Comparison of ENCODE assay signal across 8 cellular contexts in the genomic region with DNA sequence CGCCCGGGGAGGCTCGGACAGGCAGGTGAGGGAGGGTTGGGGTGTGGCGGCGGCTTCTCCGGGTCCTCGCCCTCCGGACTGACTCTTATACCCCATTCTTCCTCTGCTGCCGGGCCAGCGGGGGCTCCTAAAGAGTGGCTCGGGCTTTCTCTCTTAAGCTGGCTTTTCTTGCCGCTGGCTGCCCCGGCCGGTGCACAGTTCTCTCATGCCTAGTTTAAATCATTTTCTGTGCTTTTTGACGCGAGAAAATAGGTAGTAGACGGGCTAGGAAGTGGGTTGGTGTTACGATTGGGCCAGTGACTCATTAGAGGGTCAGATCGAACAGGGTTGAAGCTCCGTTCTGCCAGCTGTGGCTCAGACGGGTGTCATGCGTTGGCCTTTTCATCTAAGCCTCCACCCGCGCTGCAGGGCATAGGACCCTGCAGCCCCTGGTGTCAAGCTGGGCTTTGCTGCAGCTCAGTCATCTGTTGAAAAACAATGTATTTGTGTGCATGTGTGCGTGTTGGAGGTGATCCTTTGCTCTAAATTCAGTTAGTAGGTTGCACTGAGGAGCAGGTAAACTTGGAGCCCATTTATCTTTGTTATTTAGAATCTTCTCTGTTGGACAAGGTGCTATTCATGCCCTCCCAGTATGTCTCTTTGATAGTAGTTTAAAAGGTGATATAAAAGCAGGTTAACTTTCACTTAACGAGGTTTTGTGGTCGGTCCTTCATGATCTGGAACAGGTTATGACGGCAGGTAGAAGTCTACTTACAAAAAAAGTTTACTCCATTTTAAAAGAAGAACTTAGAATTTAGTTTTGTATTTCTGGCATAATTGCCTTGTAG. TPM values are rescaled to one million over a fixed set of nuclear protein-coding genes. Genes with fewer than 3 reads are reported as not detected.
DNase-seq lines count a peak whose midpoint lies in the region; FAIRE-seq and TF ChIP-seq lines count a peak whose summit lies in the region.

No MANE protein-coding gene starts in this region.

- in situ Hi-C loops in GM23248 (cut with MboI) (loop anchor here (10.0 kb wide), 1 partner anchor 122 kb away; no protein-coding TSS in a partner anchor), mammary epithelial cell (cut with MboI; ENCODE audit: low sequenced_read_pairs in 2 of 2) (loop anchor here in 1 of 2 donors (10.0 kb wide), 1 partner anchor 152 kb away; no protein-coding TSS in a partner anchor)

- H4K20me1 ChIP-seq in GM23248 (ENCODE audit: insufficient read depth) (no peaks in the 10 kb centered on the region; the same call in 1 of the 2 replicates), mammary epithelial cell (ENCODE audit: insufficient read depth, low read length) (no peaks in the 10 kb centered on the region)

- no TSS peak for BruUV-seq in mammary epithelial cell (replicated peaks; lab: Mats Ljungman, UMichigan)

- no peak for TF ChIP-seq CTCF in VCaP (conservative IDR thresholded peaks at IDR 0.05)
- TF ChIP-seq CTCF in mammary epithelial cell (conservative IDR thresholded peaks at IDR 0.05 in 1 of 2, IDR thresholded peaks at IDR 0.05 in 1 of 2; ENCODE audit: extremely low read depth in 1 of 2, insufficient read depth in 1 of 2, low read depth in 1 of 2, low read length in 2 of 2) = no peak
- TF ChIP-seq CTCF in kidney (IDR thresholded peaks at IDR 0.05; ENCODE audit: borderline replicate concordance, extremely low read depth, insufficient read depth) = no peak

- no peaks in the 10 kb centered on the region for H3K27me3 ChIP-seq in GM23248 (replicated peaks; ENCODE audit: insufficient read depth)
- H3K27me3 ChIP-seq in mammary epithelial cell (ENCODE audit: insufficient read depth, low read length) = no peaks in the 10 kb centered on the region

- H3F3A ChIP-seq in GM23248 (ENCODE audit: insufficient read depth) = peaks cover 16% of the 10 kb centered on the region

- peak overlapping the region; percentile 91 for H3K27ac ChIP-seq in GM23248
- peak overlapping the region; percentile 93 for H3K27ac ChIP-seq in KOPT-K1 (ENCODE audit: low read depth, low read length, poor library complexity, severe bottlenecking)
- peak overlapping the region; percentile 92 for H3K27ac ChIP-seq in VCaP
- H3K27ac ChIP-seq in mammary epithelial cell (ENCODE audit: insufficient read depth, low read depth, low read length) = peak overlapping the region; percentile 50
- peak overlapping the region; percentile 16 to 56 for H3K27ac ChIP-seq in kidney (ENCODE audit: low read depth in 2 of 2, low read length in 2 of 2)

- H3K4me2 ChIP-seq in GM23248 (ENCODE audit: unreplicated experiment) (peak overlapping the region; percentile 97), mammary epithelial cell (ENCODE audit: insufficient read depth, low read depth, low read length) (peak overlapping the region; percentile 84)

- H2AFZ ChIP-seq in GM23248 (peak overlapping the region; percentile 61), mammary epithelial cell (ENCODE audit: low read depth, low read length) (peak overlapping the region; percentile 99)

- H3K4me3 ChIP-seq in GM23248 (peak overlapping the region; percentile 84), mammary epithelial cell (replicated peaks in 1 of 3; ENCODE audit: insufficient read depth in 1 of 3, low read depth in 2 of 3, low read length in 3 of 3) (peak overlapping the region; percentile 77 to 91 (median 77)), kidney (ENCODE audit: low read length in 2 of 2) (peak overlapping the region; percentile 75 to 94)

- H3K9ac ChIP-seq in GM23248 (peak overlapping the region; percentile 95), mammary epithelial cell (ENCODE audit: insufficient read depth, low read length) (peak overlapping the region; percentile 57), kidney (ENCODE audit: low read length in 2 of 2) (peak overlapping the region; percentile 43 to 57)

- H3K4me1 ChIP-seq in GM23248 (ENCODE audit: insufficient read depth) (peaks cover 41% of the 10 kb centered on the region), mammary epithelial cell (ENCODE audit: insufficient read depth, low read length) (peaks cover 8% of the 10 kb centered on the region), kidney (ENCODE audit: control insufficient read depth in 1 of 2, insufficient read depth in 1 of 2, low read depth in 1 of 2, low read length in 2 of 2) (peaks cover 0 to 2% of the 10 kb centered on the region in 2 donors)

- H3K79me2 ChIP-seq in GM23248 (ENCODE audit: insufficient read depth) (peaks cover 54% of the 10 kb centered on the region), mammary epithelial cell (ENCODE audit: insufficient read depth, low read length) (peaks cover 56% of the 10 kb centered on the region)

- H3K36me3 ChIP-seq in GM23248 (ENCODE audit: low read depth) (no peaks in the 10 kb centered on the region), KOPT-K1 (ENCODE audit: insufficient read depth, low read length) (no peaks in the 10 kb centered on the region), mammary epithelial cell (ENCODE audit: insufficient read depth, low read length) (peaks cover 2% of the 10 kb centered on the region), kidney (ENCODE audit: control insufficient read depth in 1 of 2, insufficient read depth in 2 of 2, low read length in 2 of 2) (no peaks in the 10 kb centered on the region)

- H3K9me2 ChIP-seq in GM23248 (ENCODE audit: insufficient read depth) = no peaks in the 10 kb centered on the region

- FAIRE-seq in kidney (lab: Jason Lieb, UNC) = no peak

- intact Hi-C loops in mammary epithelial cell (cut with micrococcal nuclease) = loop anchor here (1.0 to 2.0 kb wide), 3 partner anchors 88 to 162 kb away; no protein-coding TSS in a partner anchor
- intact Hi-C loops in kidney (cut with DNase I) = no loop called here

- peak; percentile 70 for DNase-seq in GM03348 (ENCODE audit: low spot score)
- peak; percentile 90 for DNase-seq in GM23248
- peak; percentile 80 for DNase-seq in mammary epithelial cell
- DNase-seq in kidney = peak; percentile 64
- peak; percentile 66 for DNase-seq in stimulated activated CD4-positive, alpha-beta T cell treated with anti-CD3 and anti-CD28 coated beads, Interleukin-15, amount 100 ng/mL, for 24 hours
- DNase-seq in NCI-H774 (lab: John Stamatoyannopoulos, UW) = no peak

- CTCF ChIA-PET in mammary epithelial cell (lab: Charles Lee; ENCODE audit: low non-redundant PET) = interaction anchor here (0.6 kb wide), 1 partner anchor 86 kb away, joined by 3 read pairs; no protein-coding TSS in a partner anchor

- H3K9me3 ChIP-seq in GM23248 (ENCODE audit: low read depth) = no peaks in the 10 kb centered on the region
- H3K9me3 ChIP-seq in KOPT-K1 (ENCODE audit: insufficient read depth, low read length, poor library complexity, severe bottlenecking) = no peaks in the 10 kb centered on the region
- no peaks in the 10 kb centered on the region for H3K9me3 ChIP-seq in mammary epithelial cell (replicated peaks; ENCODE audit: insufficient read depth, low read length)
- H3K9me3 ChIP-seq in kidney (ENCODE audit: control insufficient read depth in 1 of 2, low read length in 2 of 2) = no peaks in the 10 kb centered on the region

- WGBS in GM23248 (ENCODE audit: low coverage in 1 of 2, low lambda C conversion rate in 2 of 2, missing lambda C conversion rate in 2 of 2), 2 experiments = 5% methylated on average over 21 to 25 of the region's 28 CpGs
- 0% methylated on average over 9 of the region's 28 CpGs for WGBS in mammary epithelial cell (ENCODE audit: low coverage, missing lambda C conversion rate)

- dilution Hi-C loops in mammary epithelial cell (cut with HindIII; ENCODE audit: low sequenced_read_pairs) = no loop called here

RNA-seq across cellular contexts. Expression of a gene that starts 0.8 kb away (rescaled TPM):
- 37.9 and 53.0 TPM in 2 replicates for total RNA-seq in GM23248 (2014; rRNA removed; shearing (Covaris generic))
- polyA plus RNA-seq in GM23248 (2016; fragmentation: Nextera tagmentation; extraction: Ambion mirVana) = 9.3 and 11.0 TPM in 2 replicates
- total RNA-seq in mammary epithelial cell = 10 to 100 TPM; 38.0 to 65.3 TPM
- 22.2 TPM for polyA plus RNA-seq in mammary epithelial cell
- 26.8 TPM for polyA minus RNA-seq in mammary epithelial cell
- 43.1 TPM for total RNA-seq in kidney
- polyA plus RNA-seq in kidney (ENCODE audit: insufficient read depth, low read depth, low replicate concordance) = 6.0 TPM

Comparison
In these comparisons a context has a peak if more than half of its experiments do, and no peak if none do; other contexts are left out.
1. H3K27ac ChIP-seq: peak in every context shown above with its lines; median percentile 93 in KOPT-K1; 92 in VCaP; 91 in GM23248; 50 in mammary epithelial cell; 36 in kidney.